In genomic region chr1:220450927-220451326, GRCh38 we compare ENCODE assay signal across 16 cellular contexts.
DNase-seq lines count a peak whose midpoint lies in the region; ATAC-seq and TF ChIP-seq lines count a peak whose summit lies in the region.
"Had no signal": no experiment of that assay in that cellular context is flagged by ENCODE, and none has a peak within 500 bp of the region (broad histone marks: within the 10 kb centered on the region; RNA-seq: fewer than 3 reads in every experiment).

No MANE protein-coding gene starts in this region.

- peak; percentile 48 for ATAC-seq in mucosa of descending colon
- ATAC-seq in HG03439 (IDR thresholded peaks at IDR 0.05; ENCODE audit: unreplicated experiment): no peak
- ATAC-seq: A549, GM12878, K562 had no signal

- H3K9me3 ChIP-seq in mucosa of descending colon: no peaks in the 10 kb centered on the region
- H3K9me3 ChIP-seq: A549, BLaER1 had no signal

- peak; percentile 28 for DNase-seq in NCI-H82 (lab: John Stamatoyannopoulos, UW)
- no peak for DNase-seq in NCI-H82 treated with DMSO at 0.1 percent for 48 hours (lab: John Stamatoyannopoulos, UW; ENCODE audit: unreplicated experiment)
- peak; percentile 60 for DNase-seq in islet precursor cell
- DNase-seq in mucosa of descending colon: no peak
- DNase-seq in SHP77 treated with DMSO at 0.1 percent for 48 hours (lab: John Stamatoyannopoulos, UW): no peak
- DNase-seq in GM20000 (ENCODE audit: low spot score): no peak
- DNase-seq: Calu3; CD4-positive, alpha-beta memory T cell; DMS79 treated with DMSO at 0.1 percent for 48 hours; H9; IMR-90 had no signal

- TF ChIP-seq CTCF in mucosa of descending colon (IDR thresholded peaks at IDR 0.05) (no peak), GM20000 (IDR thresholded peaks at IDR 0.05; ENCODE audit: extremely low read depth, missing control alignments) (no peak)

- intact Hi-C loops in mucosa of descending colon (cut with DNase I, micrococcal nuclease): no loop called here

- H3K4me3 ChIP-seq in mucosa of descending colon: no peak overlapping the region
- H3K4me3 ChIP-seq: A549, BLaER1, GM12878, K562 had no signal

- H3K4me1 ChIP-seq in mucosa of descending colon (ENCODE audit: low read depth): peaks cover 6% of the 10 kb centered on the region
- H3K4me1 ChIP-seq: A549, BLaER1 had no signal

- H3K36me3 ChIP-seq in mucosa of descending colon (ENCODE audit: low read depth): no peaks in the 10 kb centered on the region
- H3K36me3 ChIP-seq: BLaER1 had no signal

Comparison
In these comparisons a context has a peak if more than half of its experiments do, and no peak if none do; other contexts are left out.
1. DNase-seq: peak in NCI-H82 (single experiment) and islet precursor cell (single experiment); none in NCI-H82 treated with DMSO at 0.1 percent for 48 hours (single experiment), mucosa of descending colon (0 of 3), SHP77 treated with DMSO at 0.1 percent for 48 hours (single experiment) and GM20000 (single experiment).